In genomic region chr12:60921541-60921940, GRCh38 we compare ENCODE assay signal across 16 cellular contexts.
"Had no signal": no experiment of that assay in that cellular context is flagged by ENCODE, and none has a peak within 500 bp of the region (broad histone marks: within the 10 kb centered on the region; RNA-seq: fewer than 3 reads in every experiment).

No MANE protein-coding gene starts in this region.

- H3K27ac ChIP-seq: colonic mucosa, heart right ventricle, pancreas had no signal

- ATAC-seq: heart right ventricle, left cardiac atrium, left ventricle myocardium superior, pancreas, right cardiac atrium had no signal

- H3K4me1 ChIP-seq: colonic mucosa, heart right ventricle, pancreas had no signal

- H3K27me3 ChIP-seq: colonic mucosa, heart right ventricle, pancreas had no signal

- DNase-seq: colonic mucosa; dermis blood vessel endothelial cell; heart right ventricle; hypothalamus; kidney; left cardiac atrium; left ventricle myocardium superior; mesendoderm; naive B cell; occipital lobe; pancreas; right cardiac atrium; small intestine; stimulated activated CD4-positive, alpha-beta T cell treated with anti-CD3 and anti-CD28 coated beads, Interleukin-2, amount 100 ng/mL, for 48 hours; stimulated activated naive CD4-positive, alpha-beta T cell treated with Interleukin-2 at 50 U/mL for 16 hours had no signal

- H3K36me3 ChIP-seq: colonic mucosa, heart right ventricle, pancreas had no signal

- H3K9me3 ChIP-seq: colonic mucosa, heart right ventricle, pancreas had no signal

- H3K4me3 ChIP-seq: colonic mucosa, heart right ventricle, lung, pancreas had no signal
